Comparison of ENCODE assay signal across 7 cellular contexts in genomic region chr3:27552708-27553107, GRCh38.
DNase-seq lines count a peak whose midpoint lies in the region; ATAC-seq and TF ChIP-seq lines count a peak whose summit lies in the region.
"Not testable (repeated sequence)": the region's sequence is repeated elsewhere in the genome, so short reads cannot be mapped to it uniquely, and the experiment has no call there.

No MANE protein-coding gene starts in this region.

- H3K27me3 ChIP-seq in RWPE2 (ENCODE audit: insufficient read depth, poor library complexity, severe bottlenecking), result not testable (repeated sequence)

- in situ Hi-C loops in astrocyte of the cerebellum (cut with HindIII; ENCODE audit: low sequenced_read_pairs), result not testable (repeated sequence)

- not testable (repeated sequence) for H3K27me3 Mint-ChIP-seq in nephron progenitor cell (ENCODE audit: low read depth, poor library complexity)

- H3K36me3 Mint-ChIP-seq in nephron progenitor cell (ENCODE audit: low read depth), result not testable (repeated sequence)

- H3K4me1 Mint-ChIP-seq in nephron progenitor cell, result not testable (repeated sequence)

- H3K4me1 ChIP-seq in RWPE2 (ENCODE audit: insufficient read depth, poor library complexity, severe bottlenecking), result not testable (repeated sequence)

- peak overlapping the region; percentile 28 for H3K27ac ChIP-seq in RWPE2 (ENCODE audit: poor library complexity, severe bottlenecking)

- peaks cover 36% of the 10 kb centered on the region for H3K9me3 Mint-ChIP-seq in nephron progenitor cell

- H3K36me3 ChIP-seq in RWPE2 (ENCODE audit: low read depth), result not testable (repeated sequence)

- not testable (repeated sequence) for H3K4me3 Mint-ChIP-seq in nephron progenitor cell

- H3K4me3 ChIP-seq in RWPE2 (ENCODE audit: severe bottlenecking); astrocyte of the cerebellum (ENCODE audit: low read depth, low read length); epithelial cell of esophagus (ENCODE audit: low read length): not testable (repeated sequence)

- DNase-seq in EL (peak; percentile 95), HT1080 (ENCODE audit: low read depth) (peak; percentile 77), astrocyte of the cerebellum (ENCODE audit: low read depth) (peak; percentile 48), epithelial cell of esophagus (ENCODE audit: low read depth) (peak; percentile 66), glomerular visceral epithelial cell (ENCODE audit: extremely low spot score) (peak; percentile 87)
- not testable (repeated sequence) for DNase-seq in RWPE2 (ENCODE audit: low spot score); nephron progenitor cell

- H3K27ac Mint-ChIP-seq in nephron progenitor cell, result peak overlapping the region; percentile 20

- not testable (repeated sequence) for ATAC-seq in RWPE2 (ENCODE audit: low read depth)

- not testable (repeated sequence) for H3K9me3 ChIP-seq in RWPE2 (ENCODE audit: severe bottlenecking)

- TF ChIP-seq CTCF in RWPE2 (IDR thresholded peaks at IDR 0.05; ENCODE audit: poor library complexity, severe bottlenecking); astrocyte of the cerebellum (IDR thresholded peaks at IDR 0.05; ENCODE audit: low read depth, low read length, missing control alignments); epithelial cell of esophagus (IDR thresholded peaks at IDR 0.05; ENCODE audit: insufficient read depth, low read depth, low read length, missing control alignments); nephron progenitor cell (IDR thresholded peaks at IDR 0.05): not testable (repeated sequence)
